ENCODE assay signal across 30 cellular contexts in genomic region chr15:100808691-100809090, GRCh38.
"Had no signal": no experiment of that assay in that cellular context is flagged by ENCODE, and none has a peak within 500 bp of the region (broad histone marks: within the 10 kb centered on the region; RNA-seq: fewer than 3 reads in every experiment).

No MANE protein-coding gene starts in this region.

- H3K4me3 Mint-ChIP-seq: effector memory CD8-positive, alpha-beta T cell; mesothelial cell of epicardium; naive B cell; natural killer cell treated with Interleukin-12 subunit alpha and Interleukin-12 subunit beta and Interleukin-15 and Interleukin-18, amount 100 ng/mL, for 72 hours; neural crest cell; type B pancreatic cell had no signal

- H3K36me3 ChIP-seq: gastroesophageal sphincter, heart left ventricle, neutrophil, stomach, thyroid gland had no signal

- H3K9me3 Mint-ChIP-seq: effector memory CD8-positive, alpha-beta T cell had no signal

- H3K9ac ChIP-seq: parathyroid adenoma had no signal

- H3K27me3 ChIP-seq: foreskin keratinocyte, gastroesophageal sphincter, heart left ventricle, hepatocyte, neutrophil, stomach, thyroid gland had no signal

- H3K36me3 Mint-ChIP-seq: mesothelial cell of epicardium; naive B cell; natural killer cell treated with Interleukin-12 subunit alpha and Interleukin-12 subunit beta and Interleukin-15 and Interleukin-18, amount 100 ng/mL, for 72 hours; type B pancreatic cell had no signal

- H3K27ac Mint-ChIP-seq: effector memory CD8-positive, alpha-beta T cell; mesothelial cell of epicardium; natural killer cell treated with Interleukin-12 subunit alpha and Interleukin-12 subunit beta and Interleukin-15 and Interleukin-18, amount 100 ng/mL, for 72 hours; progenitor cell of endocrine pancreas; type B pancreatic cell had no signal

- H3K4me3 ChIP-seq: gastroesophageal sphincter, heart left ventricle, hepatocyte, lung, mucosa of descending colon, smooth muscle cell, stomach, thyroid gland had no signal

- H3K4me1 Mint-ChIP-seq: mesothelial cell of epicardium, naive B cell had no signal

- FAIRE-seq: endometrium, kidney had no signal

- DNase-seq: cortex of kidney; effector memory CD8-positive, alpha-beta T cell; heart left ventricle; kidney; mesenchymal stem cell; mucosa of descending colon; naive B cell; stimulated activated CD4-positive, alpha-beta T cell treated with anti-CD3 and anti-CD28 coated beads, Interleukin-12 subunit alpha, Interleukin-12 subunit beta, amount 100 ng/mL, for 4 hours; stimulated activated CD4-positive, alpha-beta T cell treated with anti-CD3 and anti-CD28 coated beads, Interleukin-1b, Interleukin-23, amount 100 ng/mL, for 48 hours; stimulated activated CD4-positive, alpha-beta T cell treated with anti-CD3 and anti-CD28 coated beads, Interleukin-4, amount 100 ng/mL, for 1 hour; stimulated activated CD8-positive, alpha-beta memory T cell treated with anti-CD3 and anti-CD28 coated beads, Interleukin-4, amount 100 ng/mL, for 48 hours; stimulated activated naive CD4-positive, alpha-beta T cell; stomach; thyroid gland had no signal

- H3K9me3 ChIP-seq: mucosa of descending colon, thyroid gland had no signal

- H3K27ac ChIP-seq: foreskin keratinocyte, gastroesophageal sphincter, heart left ventricle, hepatocyte, neutrophil, parathyroid adenoma, stomach, thyroid gland had no signal

- H3K4me2 ChIP-seq: hepatocyte, smooth muscle cell had no signal

- ATAC-seq: effector memory CD8-positive, alpha-beta T cell; esophagus mucosa; gastroesophageal sphincter; heart left ventricle; left lobe of liver; mucosa of descending colon; sciatic nerve had no signal

- H2AFZ ChIP-seq: hepatocyte, parathyroid adenoma had no signal

- H3K4me1 ChIP-seq: gastroesophageal sphincter, heart left ventricle, parathyroid adenoma, stomach, thyroid gland had no signal

- H3K79me2 ChIP-seq: hepatocyte, parathyroid adenoma had no signal

- H3K27me3 Mint-ChIP-seq: progenitor cell of endocrine pancreas, type B pancreatic cell had no signal
